ENCODE assay signal across 23 cellular contexts in the genomic region with DNA sequence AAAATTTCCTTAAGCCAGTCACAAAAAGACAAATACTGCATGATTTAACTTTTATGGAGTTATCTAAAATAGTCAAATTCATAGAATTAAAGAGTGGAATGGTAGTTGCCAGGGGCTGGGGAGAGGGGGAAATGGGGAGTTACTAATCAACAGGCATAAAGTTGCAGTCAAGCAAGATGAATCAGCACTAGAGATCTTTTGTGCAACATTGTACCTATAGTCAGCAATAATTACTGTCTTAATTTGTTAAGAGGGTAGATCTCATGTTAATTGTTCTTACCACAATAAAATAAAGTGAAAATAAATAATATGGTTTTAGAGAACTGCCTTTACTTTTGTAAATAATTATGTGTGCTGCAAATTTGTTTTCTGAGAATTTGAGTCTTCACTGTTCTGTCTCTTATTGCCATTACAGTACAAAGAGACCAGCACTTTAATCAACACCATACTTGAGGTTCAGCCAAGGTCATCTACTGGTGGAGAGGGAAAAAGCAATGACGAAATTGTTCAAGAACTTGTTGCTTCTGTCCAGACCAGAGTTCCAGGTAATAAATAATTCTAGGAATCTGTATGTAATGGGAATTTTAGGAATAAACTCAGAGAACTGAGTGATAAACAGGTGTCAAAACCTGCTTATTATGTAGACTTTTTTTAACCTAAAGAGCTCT.
DNase-seq lines count a peak whose midpoint lies in the region; ATAC-seq and TF ChIP-seq lines count a peak whose summit lies in the region.
"Had no signal": no experiment of that assay in that cellular context is flagged by ENCODE, and none has a peak within 500 bp of the region (broad histone marks: within the 10 kb centered on the region; RNA-seq: fewer than 3 reads in every experiment).

No MANE protein-coding gene starts in this region.

- H2AK5ac ChIP-seq in IMR-90 (ENCODE audit: low read depth, low read length), result 0 out of 2 replicates have a peak overlapping the region, but pooled peaks have one; percentile 1

- peak overlapping the region; percentile 58 for H3K18ac ChIP-seq in IMR-90 (ENCODE audit: low read depth, low read length)

- no peaks in the 10 kb centered on the region for H3K9me3 Mint-ChIP-seq in endodermal cell

- WGBS in IMR-90 (ENCODE audit: extremely low coverage in 2 of 2, insufficient read length in 1 of 2), 2 experiments, result no CpG with 5 or more reads among the region's 1 CpG
- 85 to 100% methylated on average over 1 of the region's 1 CpG for WGBS in endodermal cell (ENCODE audit: insufficient coverage in 1 of 2, insufficient read length in 1 of 2), 2 experiments

- no peak overlapping the region; the same call in 1 of the 2 replicates for H3K4ac ChIP-seq in IMR-90 (ENCODE audit: low read depth, low read length)

- no peak overlapping the region for H2AK9ac ChIP-seq in IMR-90 (replicated peaks; ENCODE audit: low read depth, low read length, poor library complexity)

- no peak overlapping the region; the same call in 1 of the 2 replicates for H4K5ac ChIP-seq in IMR-90 (ENCODE audit: low read depth, low read length)

- no peak overlapping the region; the same call in 1 of the 2 replicates for H3K23ac ChIP-seq in IMR-90 (ENCODE audit: low read depth, low read length)

- peaks cover 9% of the 10 kb centered on the region for H3K9me1 ChIP-seq in IMR-90 (ENCODE audit: insufficient read depth, low read length)

- H3K36me3 ChIP-seq in BJ (ENCODE audit: control insufficient read depth, insufficient read depth, low read length), result no peaks in the 10 kb centered on the region
- no peaks in the 10 kb centered on the region for H3K36me3 ChIP-seq in IMR-90 (ENCODE audit: control insufficient read depth, insufficient read depth, low read length)
- no peaks in the 10 kb centered on the region for H3K36me3 ChIP-seq in endodermal cell (ENCODE audit: control insufficient read depth, insufficient read depth, low read length)
- H3K36me3 ChIP-seq: lower lobe of right lung, neural progenitor cell, SJCRH30 had no signal

- peak; percentile 45 for DNase-seq in BJ (ENCODE audit: low read depth)
- peak; percentile 44 for DNase-seq in IMR-90
- peak; percentile 79 for DNase-seq in choroid plexus epithelial cell (ENCODE audit: low read depth)
- peak; percentile 88 for DNase-seq in iris pigment epithelial cell (ENCODE audit: low read depth)
- no peak for DNase-seq in middle frontal gyrus (ENCODE audit: extremely low spot score, low spot score)
- DNase-seq in endodermal cell, result no peak
- no peak for DNase-seq in LoVo (ENCODE audit: low spot score)
- DNase-seq: activated CD4-positive, CD25-positive, alpha-beta regulatory T cell treated with anti-CD3 and anti-CD28 coated beads, Interleukin-2, amount 50 U/mL, for 72 hours; activated CD8-positive, alpha-beta T cell treated with anti-CD3 and anti-CD28 coated beads for 36 hours; Calu3; DND-41; dorsolateral prefrontal cortex; lower lobe of right lung; NCI-H1694; NCI-H2171; NCI-H524 treated with DMSO at 0.1 percent for 48 hours; SJCRH30; T-helper 1 cell had no signal

- H3K27ac Mint-ChIP-seq in endodermal cell, result no peak overlapping the region
- H3K27ac Mint-ChIP-seq: activated CD8-positive, alpha-beta T cell treated with anti-CD3 and anti-CD28 coated beads for 36 hours; activated naive CD8-positive, alpha-beta T cell; CD14-positive monocyte; neural progenitor cell had no signal

- no peaks in the 10 kb centered on the region for H3K79me1 ChIP-seq in IMR-90 (ENCODE audit: low read depth in 1 of 2, low read length in 2 of 2)

- TF ChIP-seq CTCF in BJ (IDR thresholded peaks at IDR 0.05; ENCODE audit: insufficient read depth, low read depth, low read length) (no peak), IMR-90 (conservative IDR thresholded peaks at IDR 0.05; ENCODE audit: low read depth, low read length) (no peak), choroid plexus epithelial cell (conservative IDR thresholded peaks at IDR 0.05; ENCODE audit: low read depth, low read length) (no peak), endodermal cell (conservative IDR thresholded peaks at IDR 0.05) (no peak)

- dilution Hi-C loops in IMR-90 (cut with HindIII; ENCODE audit: low sequenced_read_pairs, unreplicated experiment), result no loop called here

- peak overlapping the region; percentile 8 to 41; a peak in 3 of 4 replicates for H4K8ac ChIP-seq in IMR-90 (ENCODE audit: low read depth in 2 of 2, low read length in 2 of 2)

- H3K4me1 ChIP-seq in IMR-90 (ENCODE audit: control insufficient read depth, insufficient read depth, low read length), result peaks cover 11% of the 10 kb centered on the region
- H3K4me1 ChIP-seq in endodermal cell (ENCODE audit: control insufficient read depth, insufficient read depth, low read length), result no peaks in the 10 kb centered on the region
- H3K4me1 ChIP-seq: neural progenitor cell had no signal

- H3K9me3 ChIP-seq in IMR-90 (ENCODE audit: control insufficient read depth, insufficient read depth, low read length), result no peaks in the 10 kb centered on the region
- H3K9me3 ChIP-seq in endodermal cell (ENCODE audit: control insufficient read depth, low read length), result no peaks in the 10 kb centered on the region
- H3K9me3 ChIP-seq: lower lobe of right lung had no signal

- intact Hi-C loops in IMR-90 (cut with micrococcal nuclease), result loop anchor here (2.0 kb wide), 1 partner anchor 31 kb away; no protein-coding TSS in a partner anchor

- no peaks in the 10 kb centered on the region for H3K36me3 Mint-ChIP-seq in endodermal cell (ENCODE audit: low read depth)
- H3K36me3 Mint-ChIP-seq: CD14-positive monocyte, neural progenitor cell had no signal

- TF ChIP-seq POLR2A in IMR-90 (IDR thresholded peaks at IDR 0.05; ENCODE audit: low read depth, low read length), result no peak

- H3K27ac ChIP-seq in IMR-90 (ENCODE audit: insufficient read depth, low read length) (no peak overlapping the region), endodermal cell (ENCODE audit: low read depth, low read length) (no peak overlapping the region)
- H3K27ac ChIP-seq: dorsolateral prefrontal cortex, lower lobe of right lung, neural progenitor cell, SJCRH30 had no signal

- CTCF ChIA-PET in BJ (lab: Yijun Ruan, JAX), result interaction anchor here (0.8 kb wide), 1 partner anchor 32 kb away, joined by 3 read pairs; no protein-coding TSS in a partner anchor
- CTCF ChIA-PET in IMR-90 (lab: Yijun Ruan, JAX), result no interaction called here

- no peak overlapping the region for H2AFZ ChIP-seq in IMR-90 (replicated peaks; ENCODE audit: low read length, poor library complexity)
- H2AFZ ChIP-seq: neural progenitor cell had no signal

- H3K56ac ChIP-seq in IMR-90 (ENCODE audit: extremely low read depth, insufficient read depth, low read length), result no peak overlapping the region; the same call in 1 of the 2 replicates

- H2BK5ac ChIP-seq in IMR-90 (ENCODE audit: low read depth, low read length, poor library complexity, severe bottlenecking), result peak overlapping the region; percentile 50

- H3K27me3 ChIP-seq in BJ (ENCODE audit: control insufficient read depth, insufficient read depth, low read length) (no peaks in the 10 kb centered on the region), IMR-90 (ENCODE audit: control insufficient read depth, insufficient read depth, low read length) (no peaks in the 10 kb centered on the region), endodermal cell (ENCODE audit: control insufficient read depth, insufficient read depth, low read length, poor library complexity, severe bottlenecking) (no peaks in the 10 kb centered on the region)
- H3K27me3 ChIP-seq: dorsolateral prefrontal cortex, neural progenitor cell, SJCRH30 had no signal

- H3K9ac ChIP-seq in IMR-90 (ENCODE audit: low read depth, low read length) (no peak overlapping the region), endodermal cell (ENCODE audit: extremely low read depth, low read length, poor library complexity, severe bottlenecking) (no peak overlapping the region)
- H3K9ac ChIP-seq: neural progenitor cell had no signal

- H2BK120ac ChIP-seq in IMR-90 (ENCODE audit: low read depth, low read length), result peak overlapping the region; percentile 88

- no peak overlapping the region for H3K4me3 Mint-ChIP-seq in endodermal cell
- H3K4me3 Mint-ChIP-seq: activated CD8-positive, alpha-beta T cell treated with anti-CD3 and anti-CD28 coated beads for 36 hours; activated naive CD8-positive, alpha-beta T cell; CD14-positive monocyte; neural progenitor cell had no signal

- no peak overlapping the region; the same call in 1 of the 2 replicates for H4K91ac ChIP-seq in IMR-90 (ENCODE audit: insufficient read depth, low read depth, low read length)

- H4K20me1 ChIP-seq in IMR-90 (ENCODE audit: insufficient read depth, low read length), result no peaks in the 10 kb centered on the region

- no peak overlapping the region; the same call in 1 of the 2 replicates for H3K4me2 ChIP-seq in IMR-90 (ENCODE audit: low read depth, low read length)
- H3K4me2 ChIP-seq: neural progenitor cell, smooth muscle cell had no signal

- H3K4me1 Mint-ChIP-seq in endodermal cell, result no peaks in the 10 kb centered on the region
- H3K4me1 Mint-ChIP-seq: neural progenitor cell had no signal

- POLR2A ChIA-PET in BJ (lab: Charles Lee), result no interaction called here
- POLR2A ChIA-PET in IMR-90 (lab: Charles Lee; ENCODE audit: unreplicated experiment), result no interaction called here

- no peak overlapping the region for H3K4me3 ChIP-seq in BJ (ENCODE audit: low read depth, low read length)
- H3K4me3 ChIP-seq in IMR-90 (ENCODE audit: insufficient read depth, low read depth, low read length), result no peak overlapping the region
- no peak overlapping the region for H3K4me3 ChIP-seq in choroid plexus epithelial cell (ENCODE audit: low read depth, low read length)
- H3K4me3 ChIP-seq in endodermal cell (ENCODE audit: low read length), result no peak overlapping the region
- H3K4me3 ChIP-seq: dorsolateral prefrontal cortex, lower lobe of right lung, neural progenitor cell, SJCRH30, smooth muscle cell had no signal

- TF ChIP-seq RAD21 in IMR-90 (IDR thresholded peaks at IDR 0.05; ENCODE audit: low read length), result no peak

- ATAC-seq in IMR-90 (ENCODE audit: low read depth) (no peak), GM19452 (IDR thresholded peaks at IDR 0.05; ENCODE audit: unreplicated experiment) (no peak)
- ATAC-seq: activated CD8-positive, alpha-beta T cell treated with anti-CD3 and anti-CD28 coated beads for 36 hours had no signal

- peak overlapping the region; percentile 63; the same call in 1 of the 2 replicates for H2BK20ac ChIP-seq in IMR-90 (ENCODE audit: low read depth, low read length)

- no TSS peak for BruUV-seq in IMR-90 (replicated peaks; lab: Mats Ljungman, UMichigan)

- peak overlapping the region; percentile 57 for H2BK15ac ChIP-seq in IMR-90 (ENCODE audit: low read depth, low read length)

- in situ Hi-C loops in IMR-90 (cut with MboI; ENCODE audit: low sequenced_read_pairs), result no loop called here

- H3K27me3 Mint-ChIP-seq in endodermal cell (ENCODE audit: insufficient read depth), result no peaks in the 10 kb centered on the region
- H3K27me3 Mint-ChIP-seq: activated CD8-positive, alpha-beta T cell treated with anti-CD3 and anti-CD28 coated beads for 36 hours; activated naive CD8-positive, alpha-beta T cell had no signal

- H3K14ac ChIP-seq in IMR-90 (replicated peaks; ENCODE audit: low read depth, low read length), result peak overlapping the region; percentile 3; the same call in 1 of the 2 replicates

TF ChIP-seq in IMR-90, 13 proteins besides CTCF, POLR2A, EP300 and RAD21:
- TF ChIP-seq MAZ (IDR thresholded peaks at IDR 0.05; ENCODE audit: borderline replicate concordance, low read depth, low read length), result no peak
- peak; percentile 56 for TF ChIP-seq MAFK (IDR thresholded peaks at IDR 0.05; ENCODE audit: low read depth, low read length)

Comparison
In these comparisons a context has a peak if more than half of its experiments do, and no peak if none do; other contexts are left out.
1. DNase-seq: peak in BJ (single experiment), IMR-90 (single experiment), choroid plexus epithelial cell (single experiment) and iris pigment epithelial cell (single experiment); none in middle frontal gyrus (single experiment), endodermal cell (single experiment) and LoVo (single experiment).